ENCODE assay signal across 8 cellular contexts in genomic region chr15:40941528-40942336, GRCh38. TPM values are rescaled to one million over a fixed set of nuclear protein-coding genes. Genes with fewer than 3 reads are reported as not detected.
DNase-seq lines count a peak whose midpoint lies in the region; ATAC-seq and TF ChIP-seq lines count a peak whose summit lies in the region.

No MANE protein-coding gene starts in this region.

- peak; percentile 64 for ATAC-seq in GM21528 (IDR thresholded peaks at IDR 0.05; ENCODE audit: low FRiP score, unreplicated experiment)
- peak; percentile 84 to 85 for ATAC-seq in left cardiac atrium

- in situ Hi-C loops in KBM-7 (cut with MboI; ENCODE audit: low pct_unique_long_range_greater_than_20kb, low sequenced_read_pairs): no loop called here

- no peaks in the 10 kb centered on the region for H3F3A ChIP-seq in SU-DHL-6 (ENCODE audit: insufficient read depth)

- peaks cover 27% of the 10 kb centered on the region for H3K4me1 ChIP-seq in vagina

- DNase-seq in EL (peak; percentile 87), KBM-7 (peak; percentile 83), amniotic epithelial cell (ENCODE audit: low read depth) (peak; percentile 68), left cardiac atrium (peak; percentile 85), progenitor cell of endocrine pancreas (ENCODE audit: low spot score, unreplicated experiment) (peak; percentile 69), vagina (ENCODE audit: extremely low spot score in 2 of 2) (no peak)

- H3K9ac ChIP-seq in SU-DHL-6 (ENCODE audit: low read length): peak overlapping the region; percentile 65

- H3K36me3 ChIP-seq in SU-DHL-6 (ENCODE audit: low read length) (no peaks in the 10 kb centered on the region), vagina (no peaks in the 10 kb centered on the region)

- H3K9me3 Mint-ChIP-seq in progenitor cell of endocrine pancreas (ENCODE audit: low read depth): no peaks in the 10 kb centered on the region

- peak overlapping the region; percentile 64 for H3K4me3 Mint-ChIP-seq in progenitor cell of endocrine pancreas (ENCODE audit: low read depth)

- peaks cover 18% of the 10 kb centered on the region for H3K4me1 Mint-ChIP-seq in progenitor cell of endocrine pancreas (ENCODE audit: low read depth)

- intact Hi-C loops in left cardiac atrium (cut with DNase I): loop anchor here (5.0 to 10.0 kb wide), 3 partner anchors 34 to 81 kb away; no protein-coding TSS in a partner anchor
- intact Hi-C loops in vagina (cut with DNase I): loop anchor here (5.0 to 10.0 kb wide), 2 partner anchors 39 to 73 kb away; no protein-coding TSS in a partner anchor

- H3K27me3 Mint-ChIP-seq in progenitor cell of endocrine pancreas: peaks cover 49% of the 10 kb centered on the region

- no peak for TF ChIP-seq POLR2A in vagina (IDR thresholded peaks at IDR 0.05)

- peak overlapping the region; percentile 87 for H3K27ac Mint-ChIP-seq in progenitor cell of endocrine pancreas

- H3K36me3 Mint-ChIP-seq in progenitor cell of endocrine pancreas (ENCODE audit: insufficient read depth): no peaks in the 10 kb centered on the region

- no peaks in the 10 kb centered on the region for H3K79me2 ChIP-seq in SU-DHL-6 (ENCODE audit: insufficient read depth, low read length)

- H3K27me3 ChIP-seq in SU-DHL-6 (ENCODE audit: low read length) (no peaks in the 10 kb centered on the region), vagina (no peaks in the 10 kb centered on the region)

- H2AFZ ChIP-seq in SU-DHL-6 (ENCODE audit: low read depth, low read length, severe bottlenecking): peak overlapping the region; percentile 95

- H3K27ac ChIP-seq in SU-DHL-6 (ENCODE audit: low read depth, low read length) (no peak overlapping the region), vagina (peak overlapping the region; percentile 79)

- no peaks in the 10 kb centered on the region for H3K9me2 ChIP-seq in SU-DHL-6 (replicated peaks; ENCODE audit: insufficient read depth, low read length)

- H3K4me3 ChIP-seq in SU-DHL-6 (ENCODE audit: insufficient read depth, low read length, poor library complexity, severe bottlenecking) (peak overlapping the region; percentile 51), vagina (peak overlapping the region; percentile 46 to 74)

- H3K9me3 ChIP-seq in SU-DHL-6 (ENCODE audit: insufficient read depth, low read length) (no peaks in the 10 kb centered on the region), vagina (no peaks in the 10 kb centered on the region)

- TF ChIP-seq CTCF in SU-DHL-6 (IDR thresholded peaks at IDR 0.05; ENCODE audit: insufficient read depth, low read length, poor library complexity, severe bottlenecking) (no peak), progenitor cell of endocrine pancreas (IDR thresholded peaks at IDR 0.05; ENCODE audit: unreplicated experiment) (peak; percentile 72), vagina (IDR thresholded peaks at IDR 0.05) (peak in 2 of 3 experiments; percentile 16 to 56)

- H3K4me2 ChIP-seq in SU-DHL-6 (ENCODE audit: low read depth, low read length, poor library complexity, severe bottlenecking): peak overlapping the region; percentile 62

- H4K20me1 ChIP-seq in SU-DHL-6 (ENCODE audit: low read depth, low read length): no peaks in the 10 kb centered on the region

RNA-seq across cellular contexts. Expression of gene CHAC1, which starts 11.5 kb away (rescaled TPM):
- total RNA-seq in left cardiac atrium (1 to 10 TPM; 2.6 to 3.3 TPM), progenitor cell of endocrine pancreas (14.4 and 18.1 TPM in 2 replicates), vagina (25.3 TPM)

RNA-seq across cellular contexts. Expression of gene DLL4, which starts 12.6 kb away (rescaled TPM):
- total RNA-seq in left cardiac atrium: 1 to 10 TPM; 8.5 to 9.2 TPM
- total RNA-seq in progenitor cell of endocrine pancreas: 6.2 and 6.5 TPM in 2 replicates
- total RNA-seq in vagina: 20.9 TPM

RNA-seq across cellular contexts. Expression of gene VPS18, which starts 47.5 kb away (rescaled TPM):
- total RNA-seq in left cardiac atrium (10 to 100 TPM; 17.1 to 23.7 TPM), progenitor cell of endocrine pancreas (27.4 and 28.9 TPM in 2 replicates), vagina (21.4 TPM)

Comparison
In these comparisons a context has a peak if more than half of its experiments do, and no peak if none do; other contexts are left out.
1. DNase-seq: peak in EL (single experiment), KBM-7 (single experiment), amniotic epithelial cell (single experiment), left cardiac atrium (single experiment) and progenitor cell of endocrine pancreas (single experiment); none in vagina (0 of 2).